15 cellular contexts compared by ENCODE assay signal in the genomic region with DNA sequence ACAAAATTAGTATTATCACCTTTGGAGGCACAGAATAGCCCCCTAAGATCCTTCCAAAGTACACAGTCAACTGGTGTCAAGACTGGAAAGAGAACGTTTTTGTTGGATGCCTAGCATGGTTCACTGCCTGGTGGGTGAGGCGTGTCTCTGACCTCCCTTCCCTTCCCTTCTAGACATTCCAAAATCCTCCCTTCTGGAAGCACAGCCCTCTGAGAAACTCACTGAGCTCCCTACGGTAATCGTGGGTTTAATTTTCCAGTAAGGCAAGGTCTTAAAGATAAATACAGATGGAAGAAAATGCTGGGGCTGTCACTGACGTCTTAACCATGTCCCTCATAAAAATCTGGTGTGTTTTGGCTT.
DNase-seq lines count a peak whose midpoint lies in the region; ATAC-seq and TF ChIP-seq lines count a peak whose summit lies in the region.
"Had no signal": no experiment of that assay in that cellular context is flagged by ENCODE, and none has a peak within 500 bp of the region (broad histone marks: within the 10 kb centered on the region; RNA-seq: fewer than 3 reads in every experiment).

No MANE protein-coding gene starts in this region.

- WGBS in heart left ventricle, 4 donors, result 49 to 68% (median 54%) methylated on average over 5 of the region's 5 CpGs

- peaks cover 22% of the 10 kb centered on the region for H3K4me1 Mint-ChIP-seq in WTC11
- H3K4me1 Mint-ChIP-seq: CD4-positive, CD25-positive, alpha-beta regulatory T cell had no signal

- H3K4me1 ChIP-seq in heart left ventricle (peaks cover 0 to 9% (median 0%) of the 10 kb centered on the region in 12 donors), tibial artery (peaks cover 0 to 53% (median 16%) of the 10 kb centered on the region in 4 donors)

- H3K4me3 Mint-ChIP-seq in WTC11, result no peak overlapping the region
- H3K4me3 Mint-ChIP-seq: CD4-positive, CD25-positive, alpha-beta regulatory T cell had no signal

- TF ChIP-seq CTCF in heart left ventricle (IDR thresholded peaks at IDR 0.05), result no peak
- TF ChIP-seq CTCF in WTC11 (IDR thresholded peaks at IDR 0.05), result no peak
- TF ChIP-seq CTCF in tibial artery (IDR thresholded peaks at IDR 0.05), result no peak

- H3K27ac ChIP-seq in heart left ventricle (no peak overlapping the region), tibial artery (peak overlapping the region; percentile 31 to 60)
- H3K27ac ChIP-seq: PC-9 had no signal

- ATAC-seq in heart left ventricle (peak; percentile 39 to 80 (median 68)), WTC11 (no peak)

- peak overlapping the region; percentile 52; the same call in 1 of the 2 replicates for H3K27ac Mint-ChIP-seq in WTC11
- H3K27ac Mint-ChIP-seq: CD4-positive, CD25-positive, alpha-beta regulatory T cell had no signal

- POLR2A ChIA-PET in WTC11 (lab: Charles Lee), result interaction anchor here (0.6 kb wide), 1 partner anchor 335 kb away, joined by 10 read pairs; no protein-coding TSS in a partner anchor

- H3K27me3 Mint-ChIP-seq in WTC11 (ENCODE audit: low read depth), result no peaks in the 10 kb centered on the region

- no peak overlapping the region for H3K4me3 ChIP-seq in heart left ventricle
- H3K4me3 ChIP-seq in tibial artery, result no peak overlapping the region
- H3K4me3 ChIP-seq: PC-9 had no signal

- DNase-seq in heart left ventricle, result no peak
- DNase-seq in cardiac septum (ENCODE audit: low spot score), result no peak
- DNase-seq in WTC11 (ENCODE audit: low spot score), result no peak
- peak; percentile 55 for DNase-seq in myocyte (ENCODE audit: low read depth)
- no peak for DNase-seq in tibial artery
- DNase-seq in activated CD4-positive, alpha-beta T cell treated with anti-CD3 and anti-CD28 coated beads for 1 hour, result no peak
- no peak for DNase-seq in AML-193 (lab: John Stamatoyannopoulos, UW)
- DNase-seq: CD4-positive, CD25-positive, alpha-beta regulatory T cell; DMS53; HCEC 1CT; IMR-90; NCI-H1436; NCI-H2081 treated with DMSO at 0.1 percent for 48 hours; NCI-H526; PC-9 had no signal

- H3K9me3 Mint-ChIP-seq in WTC11, result no peaks in the 10 kb centered on the region
- H3K9me3 Mint-ChIP-seq: CD4-positive, CD25-positive, alpha-beta regulatory T cell had no signal

- no peaks in the 10 kb centered on the region for H3K36me3 ChIP-seq in heart left ventricle
- no peaks in the 10 kb centered on the region for H3K36me3 ChIP-seq in tibial artery

- CTCF ChIA-PET in WTC11 (lab: Charles Lee), result interaction anchor here (1.9 to 2.7 kb wide), 3 partner anchors 24 to 392 kb away, joined by 8 to 13 read pairs (median 13); no protein-coding TSS in a partner anchor

- intact Hi-C loops in heart left ventricle (cut with DNase I), result no loop called here
- intact Hi-C loops in cardiac septum (cut with DNase I), result no loop called here
- intact Hi-C loops in tibial artery (cut with DNase I; ENCODE audit: low total_unique reads), result no loop called here

- no peak for TF ChIP-seq POLR2A in heart left ventricle (IDR thresholded peaks at IDR 0.05)

- H3K36me3 Mint-ChIP-seq in WTC11, result no peaks in the 10 kb centered on the region
- H3K36me3 Mint-ChIP-seq: CD4-positive, CD25-positive, alpha-beta regulatory T cell had no signal

- H3K27me3 ChIP-seq in heart left ventricle (peaks cover 0 to 2% (median 0%) of the 10 kb centered on the region in 9 donors), tibial artery (no peaks in the 10 kb centered on the region)

- H3K9me3 ChIP-seq in heart left ventricle (no peaks in the 10 kb centered on the region), tibial artery (no peaks in the 10 kb centered on the region)

TF ChIP-seq in WTC11, 78 proteins besides CTCF, POLR2A, EP300 and RAD21:
- TF ChIP-seq ZBTB43 (CRISPR knock-in tag; IDR thresholded peaks at IDR 0.05), result no peak
- TF ChIP-seq ELF4 (CRISPR knock-in tag; IDR thresholded peaks at IDR 0.05; ENCODE audit: low read depth), result no peak
- TF ChIP-seq NR2C2 (CRISPR knock-in tag; IDR thresholded peaks at IDR 0.05), result no peak
- TF ChIP-seq, protein P1, sequence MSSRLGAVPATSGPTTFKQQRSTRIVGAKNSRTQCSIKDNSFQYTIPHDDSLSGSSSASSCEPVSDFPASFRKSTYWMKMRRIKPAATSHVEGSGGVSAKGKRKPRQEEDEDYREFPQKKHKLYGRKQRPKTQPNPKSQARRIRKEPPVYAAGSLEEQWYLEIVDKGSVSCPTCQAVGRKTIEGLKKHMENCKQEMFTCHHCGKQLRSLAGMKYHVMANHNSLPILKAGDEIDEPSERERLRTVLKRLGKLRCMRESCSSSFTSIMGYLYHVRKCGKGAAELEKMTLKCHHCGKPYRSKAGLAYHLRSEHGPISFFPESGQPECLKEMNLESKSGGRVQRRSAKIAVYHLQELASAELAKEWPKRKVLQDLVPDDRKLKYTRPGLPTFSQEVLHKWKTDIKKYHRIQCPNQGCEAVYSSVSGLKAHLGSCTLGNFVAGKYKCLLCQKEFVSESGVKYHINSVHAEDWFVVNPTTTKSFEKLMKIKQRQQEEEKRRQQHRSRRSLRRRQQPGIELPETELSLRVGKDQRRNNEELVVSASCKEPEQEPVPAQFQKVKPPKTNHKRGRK (CRISPR knock-in tag; IDR thresholded peaks at IDR 0.05; ENCODE audit: borderline replicate concordance), result no peak
- TF ChIP-seq SMAD3 (CRISPR knock-in tag; IDR thresholded peaks at IDR 0.05; ENCODE audit: borderline replicate concordance), result no peak

Comparison
In these comparisons a context has a peak if more than half of its experiments do, and no peak if none do; other contexts are left out.
1. H3K27ac ChIP-seq: peak in tibial artery (2 of 2); none in heart left ventricle (0 of 12).